22 cellular contexts compared by ENCODE assay signal in the genomic region with DNA sequence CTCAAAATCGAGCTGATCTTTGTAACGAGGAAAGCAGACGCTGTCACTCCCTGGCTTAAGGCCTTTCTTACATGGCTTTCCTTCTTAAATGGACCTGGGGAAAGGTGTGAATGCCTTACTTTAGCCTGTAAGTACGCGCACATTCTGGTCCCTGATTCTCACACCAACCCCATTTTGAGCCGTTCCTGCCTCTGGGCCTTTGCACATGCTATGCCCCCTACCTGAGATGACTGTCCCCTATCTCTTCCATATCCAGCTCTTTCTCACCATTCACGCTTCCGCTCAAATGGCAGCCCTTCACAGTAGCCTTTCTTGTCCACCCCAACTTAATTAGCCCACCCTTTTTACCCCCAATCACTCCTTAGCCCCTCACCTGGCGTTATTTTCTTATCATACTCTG.
DNase-seq lines count a peak whose midpoint lies in the region; ATAC-seq, FAIRE-seq and TF ChIP-seq lines count a peak whose summit lies in the region.
"Had no signal": no experiment of that assay in that cellular context is flagged by ENCODE, and none has a peak within 500 bp of the region (broad histone marks: within the 10 kb centered on the region; RNA-seq: fewer than 3 reads in every experiment).

No MANE protein-coding gene starts in this region.

- CTCF ChIA-PET in activated CD8-positive, alpha-beta memory T cell treated with anti-CD3 and anti-CD28 coated beads, Interleukin-2, amount 10 ng/mL, durations not matched to agents 7 days and 5 days (lab: Charles Lee) = no interaction called here
- CTCF ChIA-PET in K562 (lab: Yijun Ruan, JAX; ENCODE audit: low intra/inter-chr PET ratio) = no interaction called here

- intact Hi-C loops in K562 (cut with micrococcal nuclease) = no loop called here

- BruUV-seq in K562 (replicated peaks; lab: Mats Ljungman, UMichigan) = no TSS peak

- H3K27ac ChIP-seq in K562 (ENCODE audit: extremely low read depth, low read depth, low read length) = no peak overlapping the region
- H3K27ac ChIP-seq in endodermal cell (ENCODE audit: low read depth, low read length) = no peak overlapping the region
- H3K27ac ChIP-seq: BLaER1 treated with 17β-estradiol and CSF1 and Interleukin-3, amounts not matched to agents 10 nM and 100 nM; C4-2B had no signal

- WGBS in K562 (ENCODE audit: insufficient coverage, low coverage, missing lambda C conversion rate) = 88% methylated on average over 4 of the region's 9 CpGs
- WGBS in endodermal cell (ENCODE audit: insufficient coverage in 1 of 2, insufficient read length in 1 of 2), 2 experiments = 95 to 96% methylated on average over 7 to 9 of the region's 9 CpGs

- H3K27me3 ChIP-seq in K562 (ENCODE audit: control insufficient read depth in 2 of 2, insufficient read depth in 2 of 2, low read length in 2 of 2) (no peaks in the 10 kb centered on the region), endodermal cell (ENCODE audit: control insufficient read depth, insufficient read depth, low read length, poor library complexity, severe bottlenecking) (no peaks in the 10 kb centered on the region), BE2C (no peaks in the 10 kb centered on the region)

- H3K79me2 ChIP-seq in K562 (ENCODE audit: control insufficient read depth, insufficient read depth, low read length) = no peaks in the 10 kb centered on the region

- H3K27ac Mint-ChIP-seq in activated CD8-positive, alpha-beta memory T cell treated with anti-CD3 and anti-CD28 coated beads, Interleukin-2, amount 10 ng/mL, durations not matched to agents 7 days and 5 days = no peak overlapping the region
- no peak overlapping the region for H3K27ac Mint-ChIP-seq in endodermal cell
- H3K27ac Mint-ChIP-seq in stimulated activated memory B cell treated with anti-CD40 and anti-IgM and Interleukin-4, amounts not matched to agents 10 μg/mL and 1 μg/mL and 100 μg/mL, for 72 hours = no peak overlapping the region
- H3K27ac Mint-ChIP-seq: CD4-positive, alpha-beta T cell; CD8-positive, alpha-beta T cell had no signal

- DNase-seq in activated CD8-positive, alpha-beta memory T cell treated with anti-CD3 and anti-CD28 coated beads, Interleukin-2, amount 50 U/mL, for 48 hours = peak; percentile 40
- no peak for DNase-seq in activated CD8-positive, alpha-beta memory T cell treated with anti-CD3 and anti-CD28 coated beads, Interleukin-2, amount 10 ng/mL, durations not matched to agents 7 days and 5 days
- DNase-seq in K562 (ENCODE audit: extremely low read depth in 1 of 4, low spot score in 3 of 4) (no peak), endodermal cell (peak; percentile 48), BE2C (no peak)
- DNase-seq in activated naive CD4-positive, alpha-beta T cell (lab: John Stamatoyannopoulos, UW) = no peak
- DNase-seq: 8988T; ACHN; Caco-2; Calu3; CD4-positive, alpha-beta T cell; CD8-positive, alpha-beta T cell; DMS79 treated with DMSO at 0.1 percent for 48 hours; GF-D8 had no signal

- no peak overlapping the region for H2AFZ ChIP-seq in K562 (ENCODE audit: low read depth, low read length)

- H3K36me3 Mint-ChIP-seq in activated CD8-positive, alpha-beta memory T cell treated with anti-CD3 and anti-CD28 coated beads, Interleukin-2, amount 10 ng/mL, durations not matched to agents 7 days and 5 days = peaks cover 3% of the 10 kb centered on the region
- no peaks in the 10 kb centered on the region for H3K36me3 Mint-ChIP-seq in endodermal cell (ENCODE audit: low read depth)
- no peaks in the 10 kb centered on the region for H3K36me3 Mint-ChIP-seq in stimulated activated memory B cell treated with anti-CD40 and anti-IgM and Interleukin-4, amounts not matched to agents 10 μg/mL and 1 μg/mL and 100 μg/mL, for 72 hours
- H3K36me3 Mint-ChIP-seq: CD8-positive, alpha-beta T cell had no signal

- H3K4me1 ChIP-seq in K562 (replicated peaks in 1 of 2; ENCODE audit: control insufficient read depth in 2 of 2, insufficient read depth in 2 of 2, low read length in 2 of 2) (peaks cover 0 to 6% of the 10 kb centered on the region in 2 experiments; a peak in 3 of 5 replicates), endodermal cell (ENCODE audit: control insufficient read depth, insufficient read depth, low read length) (no peaks in the 10 kb centered on the region), BE2C (peaks cover 11% of the 10 kb centered on the region)

- H3K9me1 ChIP-seq in K562 (ENCODE audit: control insufficient read depth, insufficient read depth, low read length) = no peaks in the 10 kb centered on the region

- H3K36me3 ChIP-seq in K562 (ENCODE audit: control insufficient read depth, insufficient read depth, low read length) = no peaks in the 10 kb centered on the region
- no peaks in the 10 kb centered on the region for H3K36me3 ChIP-seq in endodermal cell (ENCODE audit: control insufficient read depth, insufficient read depth, low read length)
- no peaks in the 10 kb centered on the region for H3K36me3 ChIP-seq in BE2C
- H3K36me3 ChIP-seq: BLaER1 treated with 17β-estradiol and CSF1 and Interleukin-3, amounts not matched to agents 10 nM and 100 nM had no signal

- TF ChIP-seq CTCF in K562 (IDR thresholded peaks at IDR 0.05 in 2 of 3, conservative IDR thresholded peaks at IDR 0.05 in 1 of 3; ENCODE audit: insufficient read depth in 2 of 3, low read depth in 1 of 3, low read length in 3 of 3) (no peak), endodermal cell (conservative IDR thresholded peaks at IDR 0.05) (no peak), BE2C (IDR thresholded peaks at IDR 0.05; ENCODE audit: low read depth, low read length) (no peak)

- POLR2A ChIA-PET in K562 (lab: Yijun Ruan, JAX) = interaction anchor here (0.6 kb wide), 1 partner anchor 99 kb away, joined by 3 read pairs; no protein-coding TSS in a partner anchor

- TF ChIP-seq EP300 in K562 (IDR thresholded peaks at IDR 0.05; ENCODE audit: low read length) = no peak

- H3K9ac ChIP-seq in K562 (ENCODE audit: insufficient read depth in 1 of 2, low read depth in 2 of 2, low read length in 2 of 2) = no peak overlapping the region
- H3K9ac ChIP-seq in endodermal cell (ENCODE audit: extremely low read depth, low read length, poor library complexity, severe bottlenecking) = no peak overlapping the region
- H3K9ac ChIP-seq: BLaER1 treated with 17β-estradiol and CSF1 and Interleukin-3, amounts not matched to agents 10 nM and 100 nM had no signal

- peaks cover 22% of the 10 kb centered on the region for H3K27me3 Mint-ChIP-seq in activated CD8-positive, alpha-beta memory T cell treated with anti-CD3 and anti-CD28 coated beads, Interleukin-2, amount 10 ng/mL, durations not matched to agents 7 days and 5 days
- no peaks in the 10 kb centered on the region for H3K27me3 Mint-ChIP-seq in endodermal cell (ENCODE audit: insufficient read depth)
- H3K27me3 Mint-ChIP-seq in stimulated activated memory B cell treated with anti-CD40 and anti-IgM and Interleukin-4, amounts not matched to agents 10 μg/mL and 1 μg/mL and 100 μg/mL, for 72 hours = peaks cover 18% of the 10 kb centered on the region
- H3K27me3 Mint-ChIP-seq: CD4-positive, alpha-beta T cell had no signal

- in situ Hi-C loops in K562 (cut with MboI) = no loop called here

- H3K9me3 ChIP-seq in K562 (replicated peaks; ENCODE audit: control insufficient read depth, insufficient read depth, low read depth, low read length) (no peaks in the 10 kb centered on the region), endodermal cell (ENCODE audit: control insufficient read depth, low read length) (no peaks in the 10 kb centered on the region), BE2C (no peaks in the 10 kb centered on the region)
- H3K9me3 ChIP-seq: Caco-2 had no signal

- TF ChIP-seq RAD21 in K562 (CRISPR knock-in tag; conservative IDR thresholded peaks at IDR 0.05 in 1 of 2, IDR thresholded peaks at IDR 0.05 in 1 of 2) = no peak

- FAIRE-seq in K562 (lab: Jason Lieb, UNC) = no peak
- FAIRE-seq: A204.1, D721Med, G401.6, GM12891, GM19239 had no signal

- no peak for ATAC-seq in activated CD8-positive, alpha-beta memory T cell treated with anti-CD3 and anti-CD28 coated beads, Interleukin-2, amount 10 ng/mL, durations not matched to agents 7 days and 5 days
- ATAC-seq in K562 = no peak
- no peak for ATAC-seq in stimulated activated memory B cell treated with anti-CD40 and anti-IgM and Interleukin-4, amounts not matched to agents 10 μg/mL and 1 μg/mL and 100 μg/mL, for 72 hours
- ATAC-seq: CD8-positive, alpha-beta T cell had no signal

- peaks cover 28% of the 10 kb centered on the region for H3K4me1 Mint-ChIP-seq in activated CD8-positive, alpha-beta memory T cell treated with anti-CD3 and anti-CD28 coated beads, Interleukin-2, amount 10 ng/mL, durations not matched to agents 7 days and 5 days
- H3K4me1 Mint-ChIP-seq in endodermal cell = peaks cover 28% of the 10 kb centered on the region
- peaks cover 5% of the 10 kb centered on the region for H3K4me1 Mint-ChIP-seq in stimulated activated memory B cell treated with anti-CD40 and anti-IgM and Interleukin-4, amounts not matched to agents 10 μg/mL and 1 μg/mL and 100 μg/mL, for 72 hours

- TF ChIP-seq POLR2A in K562 (conservative IDR thresholded peaks at IDR 0.05) = no peak

- H3K4me3 ChIP-seq in K562 = no peak overlapping the region
- H3K4me3 ChIP-seq in endodermal cell (ENCODE audit: low read length) = no peak overlapping the region
- no peak overlapping the region for H3K4me3 ChIP-seq in BE2C (ENCODE audit: low read depth, low read length)
- H3K4me3 ChIP-seq: BLaER1 treated with 17β-estradiol and CSF1 and Interleukin-3, amounts not matched to agents 10 nM and 100 nM had no signal

- no peak overlapping the region for H3K4me3 Mint-ChIP-seq in activated CD8-positive, alpha-beta memory T cell treated with anti-CD3 and anti-CD28 coated beads, Interleukin-2, amount 10 ng/mL, durations not matched to agents 7 days and 5 days
- no peak overlapping the region for H3K4me3 Mint-ChIP-seq in endodermal cell
- no peak overlapping the region for H3K4me3 Mint-ChIP-seq in stimulated activated memory B cell treated with anti-CD40 and anti-IgM and Interleukin-4, amounts not matched to agents 10 μg/mL and 1 μg/mL and 100 μg/mL, for 72 hours
- H3K4me3 Mint-ChIP-seq: CD4-positive, alpha-beta T cell; CD8-positive, alpha-beta T cell had no signal

- no peak overlapping the region for H3K4me2 ChIP-seq in K562 (ENCODE audit: insufficient read depth, low read length)
- H3K4me2 ChIP-seq: BLaER1 treated with 17β-estradiol and CSF1 and Interleukin-3, amounts not matched to agents 10 nM and 100 nM had no signal

- H3K9me3 Mint-ChIP-seq in activated CD8-positive, alpha-beta memory T cell treated with anti-CD3 and anti-CD28 coated beads, Interleukin-2, amount 10 ng/mL, durations not matched to agents 7 days and 5 days (ENCODE audit: low read depth) = no peaks in the 10 kb centered on the region
- no peaks in the 10 kb centered on the region for H3K9me3 Mint-ChIP-seq in endodermal cell
- no peaks in the 10 kb centered on the region for H3K9me3 Mint-ChIP-seq in stimulated activated memory B cell treated with anti-CD40 and anti-IgM and Interleukin-4, amounts not matched to agents 10 μg/mL and 1 μg/mL and 100 μg/mL, for 72 hours
- H3K9me3 Mint-ChIP-seq: CD4-positive, alpha-beta T cell; CD8-positive, alpha-beta T cell had no signal

- H4K20me1 ChIP-seq in K562 (replicated peaks; ENCODE audit: control insufficient read depth, insufficient read depth, low read length) = no peaks in the 10 kb centered on the region
- H4K20me1 ChIP-seq: BLaER1 treated with 17β-estradiol and CSF1 and Interleukin-3, amounts not matched to agents 10 nM and 100 nM had no signal

TF ChIP-seq in K562, 482 proteins besides CTCF, POLR2A, EP300 and RAD21 (continues in another document):
- TF ChIP-seq ATF1 (CRISPR knock-in tag; IDR thresholded peaks at IDR 0.05) (no peak), ATF1 (tag; IDR thresholded peaks at IDR 0.05) (no peak)

Comparison
In these comparisons a context has a peak if more than half of its experiments do, and no peak if none do; other contexts are left out.
1. DNase-seq: peak in activated CD8-positive, alpha-beta memory T cell treated with anti-CD3 and anti-CD28 coated beads, Interleukin-2, amount 50 U/mL, for 48 hours (single experiment) and endodermal cell (single experiment); none in activated CD8-positive, alpha-beta memory T cell treated with anti-CD3 and anti-CD28 coated beads, Interleukin-2, amount 10 ng/mL, durations not matched to agents 7 days and 5 days (single experiment), K562 (0 of 4), BE2C (single experiment) and activated naive CD4-positive, alpha-beta T cell (0 of 4).